19 cellular contexts compared by ENCODE assay signal in genomic region chr5:159783731-159784247, GRCh38.
"Had no signal": no experiment of that assay in that cellular context is flagged by ENCODE, and none has a peak within 500 bp of the region (broad histone marks: within the 10 kb centered on the region; RNA-seq: fewer than 3 reads in every experiment).

No MANE protein-coding gene starts in this region.

- H3K27ac ChIP-seq: epithelial cell of prostate, esophagus squamous epithelium, foreskin keratinocyte, hepatocyte, testis had no signal

- H3K27me3 ChIP-seq: esophagus squamous epithelium, foreskin keratinocyte, testis had no signal

- H3K79me2 ChIP-seq: hepatocyte had no signal

- H2AFZ ChIP-seq: hepatocyte had no signal

- FAIRE-seq: endometrium, small intestine had no signal

- H3K4me2 ChIP-seq: hepatocyte had no signal

- H3K9me3 ChIP-seq: esophagus squamous epithelium, mucosa of descending colon, testis had no signal

- DNase-seq: central memory CD4-positive, alpha-beta T cell; effector memory CD4-positive, alpha-beta T cell; esophagus squamous epithelium; head of caudate nucleus; kidney glomerular epithelial cell; mucosa of descending colon; naive thymus-derived CD8-positive, alpha-beta T cell; right cardiac atrium; small intestine; stimulated activated CD4-positive, alpha-beta T cell treated with anti-CD3 and anti-CD28 coated beads, Interleukin-12 subunit alpha, Interleukin-12 subunit beta, amount 100 ng/mL, for 4 hours; stimulated activated CD4-positive, alpha-beta T cell treated with anti-CD3 and anti-CD28 coated beads, Interleukin-4, amount 100 ng/mL, for 1 hour; testis; trophoblast cell had no signal

- H3K36me3 ChIP-seq: esophagus squamous epithelium had no signal

- ATAC-seq: foreskin keratinocyte; left lobe of liver; mucosa of descending colon; naive thymus-derived CD8-positive, alpha-beta T cell; right cardiac atrium; stimulated activated memory B cell treated with anti-CD40 and anti-IgM and Interleukin-4, amounts not matched to agents 10 μg/mL and 1 μg/mL and 100 μg/mL, for 72 hours had no signal

- H3K4me3 ChIP-seq: esophagus squamous epithelium, hepatocyte, mucosa of descending colon, testis had no signal
